In genomic region chr2:126048719-126049118, GRCh38 we compare ENCODE assay signal across 19 cellular contexts.
DNase-seq lines count a peak whose midpoint lies in the region; ATAC-seq and TF ChIP-seq lines count a peak whose summit lies in the region.
"Had no signal": no experiment of that assay in that cellular context is flagged by ENCODE, and none has a peak within 500 bp of the region (broad histone marks: within the 10 kb centered on the region; RNA-seq: fewer than 3 reads in every experiment).

No MANE protein-coding gene starts in this region.

- H3K36me3 Mint-ChIP-seq in Caco-2 (ENCODE audit: insufficient read depth, unreplicated experiment), result peaks cover 22% of the 10 kb centered on the region
- H3K36me3 Mint-ChIP-seq in progenitor cell of endocrine pancreas (ENCODE audit: insufficient read depth), result no peaks in the 10 kb centered on the region
- H3K36me3 Mint-ChIP-seq: CD14-positive monocyte; CD4-positive, alpha-beta memory T cell; CD4-positive, CD25-positive, alpha-beta regulatory T cell; CD8-positive, alpha-beta memory T cell had no signal

- H3K4me1 ChIP-seq in Caco-2, result peaks cover 37% of the 10 kb centered on the region
- H3K4me1 ChIP-seq in Karpas-422 (ENCODE audit: low read length), result peaks cover 18% of the 10 kb centered on the region
- H3K4me1 ChIP-seq in right lobe of liver, result peaks cover 0 to 15% (median 0%) of the 10 kb centered on the region in 4 donors
- H3K4me1 ChIP-seq: BE2C had no signal

- H4K20me1 ChIP-seq in Karpas-422 (ENCODE audit: insufficient read depth, low read depth, low read length), result no peaks in the 10 kb centered on the region
- H4K20me1 ChIP-seq: BLaER1 had no signal

- no peaks in the 10 kb centered on the region for H3K79me2 ChIP-seq in Karpas-422 (ENCODE audit: low read length)

- H3K9ac ChIP-seq in Karpas-422 (ENCODE audit: low read length), result no peak overlapping the region
- H3K9ac ChIP-seq: BLaER1 had no signal

- intact Hi-C loops in Caco-2 (cut with micrococcal nuclease; ENCODE audit: unreplicated experiment) (no loop called here), right lobe of liver (cut with DNase I) (no loop called here)

- no peak for DNase-seq in Caco-2
- no peak for DNase-seq in Karpas-422
- DNase-seq in right lobe of liver, result no peak
- no peak for DNase-seq in HEK293T (ENCODE audit: extremely low spot score)
- no peak for DNase-seq in progenitor cell of endocrine pancreas (ENCODE audit: low spot score, unreplicated experiment)
- DNase-seq: 8988T; ACHN; BE2C; C1 segment of cervical spinal cord; Calu3; CD4-positive, alpha-beta memory T cell; CD4-positive, CD25-positive, alpha-beta regulatory T cell; CD8-positive, alpha-beta memory T cell; COR-L47; DMS79 treated with DMSO at 0.1 percent for 48 hours; GF-D8 had no signal

- ATAC-seq in right lobe of liver (peak; percentile 57 to 85 (median 80)), HG02678 (IDR thresholded peaks at IDR 0.05; ENCODE audit: unreplicated experiment) (no peak)

- TF ChIP-seq POLR2A in right lobe of liver (IDR thresholded peaks at IDR 0.05), result no peak

- H3K4me1 Mint-ChIP-seq in Caco-2 (ENCODE audit: low read depth, unreplicated experiment) (peaks cover 14% of the 10 kb centered on the region), progenitor cell of endocrine pancreas (ENCODE audit: low read depth) (no peaks in the 10 kb centered on the region)
- H3K4me1 Mint-ChIP-seq: CD14-positive monocyte; CD4-positive, alpha-beta memory T cell; CD4-positive, CD25-positive, alpha-beta regulatory T cell; CD8-positive, alpha-beta memory T cell had no signal

- TF ChIP-seq CTCF in Caco-2 (IDR thresholded peaks at IDR 0.05; ENCODE audit: insufficient read depth in 1 of 2, low read depth in 1 of 2, low read length in 1 of 2, severe bottlenecking in 1 of 2, unreplicated experiment in 1 of 2) (no peak), right lobe of liver (IDR thresholded peaks at IDR 0.05) (no peak), progenitor cell of endocrine pancreas (IDR thresholded peaks at IDR 0.05; ENCODE audit: unreplicated experiment) (no peak)

- POLR2A ChIA-PET in Caco-2 (lab: Charles Lee), result no interaction called here
- POLR2A ChIA-PET in HEK293T (lab: Yijun Ruan, JAX), result no interaction called here

- H3K9me3 Mint-ChIP-seq in Caco-2 (ENCODE audit: unreplicated experiment), result peaks cover 38% of the 10 kb centered on the region
- H3K9me3 Mint-ChIP-seq in progenitor cell of endocrine pancreas (ENCODE audit: low read depth), result peaks cover 17% of the 10 kb centered on the region

- no peaks in the 10 kb centered on the region for H3K27me3 Mint-ChIP-seq in Caco-2 (ENCODE audit: insufficient read depth, unreplicated experiment)
- H3K27me3 Mint-ChIP-seq in progenitor cell of endocrine pancreas, result no peaks in the 10 kb centered on the region
- H3K27me3 Mint-ChIP-seq: CD4-positive, alpha-beta memory T cell; CD4-positive, CD25-positive, alpha-beta regulatory T cell; CD8-positive, alpha-beta memory T cell had no signal

- no peaks in the 10 kb centered on the region for H3K9me2 ChIP-seq in Karpas-422 (replicated peaks; ENCODE audit: insufficient read depth, low read length)

- H3K4me3 ChIP-seq in Caco-2 (ENCODE audit: low read depth, low read length) (no peak overlapping the region), Karpas-422 (ENCODE audit: low read length) (no peak overlapping the region), right lobe of liver (no peak overlapping the region)
- H3K4me3 ChIP-seq: BLaER1 had no signal

- H3K27ac Mint-ChIP-seq in Caco-2 (ENCODE audit: unreplicated experiment) (peak overlapping the region; percentile 67), progenitor cell of endocrine pancreas (no peak overlapping the region)
- H3K27ac Mint-ChIP-seq: CD14-positive monocyte; CD4-positive, alpha-beta memory T cell; CD4-positive, CD25-positive, alpha-beta regulatory T cell; CD8-positive, alpha-beta memory T cell had no signal

- H3K27ac ChIP-seq in Karpas-422 (ENCODE audit: low read length) (peak overlapping the region; percentile 33; the same call in 1 of the 2 replicates), right lobe of liver (peak overlapping the region in 1 of 3 donors; percentile 8)
- H3K27ac ChIP-seq: BLaER1 had no signal

- H3K4me3 Mint-ChIP-seq in Caco-2 (ENCODE audit: unreplicated experiment) (no peak overlapping the region), progenitor cell of endocrine pancreas (ENCODE audit: low read depth) (no peak overlapping the region)
- H3K4me3 Mint-ChIP-seq: CD14-positive monocyte; CD4-positive, alpha-beta memory T cell; CD4-positive, CD25-positive, alpha-beta regulatory T cell; CD8-positive, alpha-beta memory T cell had no signal

- CTCF ChIA-PET in Caco-2 (lab: Charles Lee), result no interaction called here
- CTCF ChIA-PET in HEK293T (lab: Yijun Ruan, JAX), result no interaction called here

- no peaks in the 10 kb centered on the region; the same call in 1 of the 2 replicates for H3K36me3 ChIP-seq in Caco-2 (ENCODE audit: control insufficient read depth, insufficient read depth, low read length)
- no peaks in the 10 kb centered on the region for H3K36me3 ChIP-seq in Karpas-422 (ENCODE audit: insufficient read depth, low read length)
- H3K36me3 ChIP-seq in right lobe of liver, result no peaks in the 10 kb centered on the region
- H3K36me3 ChIP-seq: BE2C, BLaER1 had no signal

- peak overlapping the region; percentile 66 for H2AFZ ChIP-seq in Karpas-422 (ENCODE audit: low read length)

- no TSS peak for BruUV-seq in Caco-2 (replicated peaks; lab: Mats Ljungman, UMichigan)

- H3K4me2 ChIP-seq in Karpas-422 (ENCODE audit: low read depth, low read length, poor library complexity, severe bottlenecking), result no peak overlapping the region
- H3K4me2 ChIP-seq: BLaER1 had no signal

- no peaks in the 10 kb centered on the region for H3K27me3 ChIP-seq in Caco-2 (replicated peaks; ENCODE audit: control insufficient read depth, insufficient read depth, low read length)
- H3K27me3 ChIP-seq in Karpas-422 (ENCODE audit: low read length), result no peaks in the 10 kb centered on the region
- H3K27me3 ChIP-seq in right lobe of liver, result no peaks in the 10 kb centered on the region
- H3K27me3 ChIP-seq: BE2C, BLaER1 had no signal

- H3K9me3 ChIP-seq in Caco-2, result peaks cover 34% of the 10 kb centered on the region
- no peaks in the 10 kb centered on the region for H3K9me3 ChIP-seq in Karpas-422 (ENCODE audit: low read length)
- H3K9me3 ChIP-seq in right lobe of liver, result no peaks in the 10 kb centered on the region
- H3K9me3 ChIP-seq: BE2C had no signal

TF ChIP-seq in HEK293T, 16 proteins besides CTCF, POLR2A, EP300 and RAD21:
- TF ChIP-seq HDGF (IDR thresholded peaks at IDR 0.05; ENCODE audit: borderline replicate concordance), result no peak
- no peak for TF ChIP-seq BHLHE40 (IDR thresholded peaks at IDR 0.05; ENCODE audit: borderline replicate concordance)
- TF ChIP-seq ZNF384 (IDR thresholded peaks at IDR 0.05), result no peak
- no peak for TF ChIP-seq FOXA1 (IDR thresholded peaks at IDR 0.05)
- no peak for TF ChIP-seq FOXK2 (IDR thresholded peaks at IDR 0.05)
- no peak for TF ChIP-seq ELF4 (IDR thresholded peaks at IDR 0.05)
- TF ChIP-seq SP1 (IDR thresholded peaks at IDR 0.05), result no peak
- no peak for TF ChIP-seq ARNT (IDR thresholded peaks at IDR 0.05)
- TF ChIP-seq LEF1 (IDR thresholded peaks at IDR 0.05; ENCODE audit: borderline replicate concordance), result no peak
- no peak for TF ChIP-seq NFRKB (IDR thresholded peaks at IDR 0.05)
- TF ChIP-seq CTBP1 (IDR thresholded peaks at IDR 0.05; ENCODE audit: borderline replicate concordance), result no peak
- no peak for TF ChIP-seq PKNOX1 (IDR thresholded peaks at IDR 0.05)
- no peak for TF ChIP-seq SUZ12 (IDR thresholded peaks at IDR 0.05)
- TF ChIP-seq TARDBP (IDR thresholded peaks at IDR 0.05), result no peak
- TF ChIP-seq L3MBTL2 (conservative IDR thresholded peaks at IDR 0.05), result no peak
- TF ChIP-seq FOXM1 (IDR thresholded peaks at IDR 0.05; ENCODE audit: borderline replicate concordance), result no peak
TF ChIP-seq in HEK293T: peak in this region for 0.
